1 cellular context compared by ENCODE assay signal in the genomic region with DNA sequence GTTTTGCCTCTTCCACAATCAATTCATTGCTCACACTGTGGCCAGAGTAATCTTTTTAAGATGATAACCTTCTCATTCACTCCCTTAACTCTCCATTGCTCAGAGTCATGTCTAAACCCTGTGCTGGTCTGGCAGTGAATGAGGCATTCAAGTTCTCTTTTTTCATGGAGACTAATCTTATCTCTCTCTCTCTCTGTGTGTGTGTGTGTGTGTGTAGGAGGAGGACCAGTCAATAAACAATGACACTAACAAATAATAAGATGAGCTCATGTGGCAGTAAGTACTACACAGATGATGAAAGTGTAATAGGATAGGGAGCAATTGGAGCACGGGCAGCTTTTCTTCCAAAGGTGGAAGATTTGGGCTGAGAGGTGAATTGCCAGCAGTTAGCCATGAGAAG.
TF ChIP-seq lines count a peak whose summit lies in the region.

No MANE protein-coding gene starts in this region.

TF ChIP-seq in HEK293, 187 proteins besides CTCF, POLR2A, EP300 and RAD21 (continued from another document and continues in another):
- TF ChIP-seq, protein P1, sequence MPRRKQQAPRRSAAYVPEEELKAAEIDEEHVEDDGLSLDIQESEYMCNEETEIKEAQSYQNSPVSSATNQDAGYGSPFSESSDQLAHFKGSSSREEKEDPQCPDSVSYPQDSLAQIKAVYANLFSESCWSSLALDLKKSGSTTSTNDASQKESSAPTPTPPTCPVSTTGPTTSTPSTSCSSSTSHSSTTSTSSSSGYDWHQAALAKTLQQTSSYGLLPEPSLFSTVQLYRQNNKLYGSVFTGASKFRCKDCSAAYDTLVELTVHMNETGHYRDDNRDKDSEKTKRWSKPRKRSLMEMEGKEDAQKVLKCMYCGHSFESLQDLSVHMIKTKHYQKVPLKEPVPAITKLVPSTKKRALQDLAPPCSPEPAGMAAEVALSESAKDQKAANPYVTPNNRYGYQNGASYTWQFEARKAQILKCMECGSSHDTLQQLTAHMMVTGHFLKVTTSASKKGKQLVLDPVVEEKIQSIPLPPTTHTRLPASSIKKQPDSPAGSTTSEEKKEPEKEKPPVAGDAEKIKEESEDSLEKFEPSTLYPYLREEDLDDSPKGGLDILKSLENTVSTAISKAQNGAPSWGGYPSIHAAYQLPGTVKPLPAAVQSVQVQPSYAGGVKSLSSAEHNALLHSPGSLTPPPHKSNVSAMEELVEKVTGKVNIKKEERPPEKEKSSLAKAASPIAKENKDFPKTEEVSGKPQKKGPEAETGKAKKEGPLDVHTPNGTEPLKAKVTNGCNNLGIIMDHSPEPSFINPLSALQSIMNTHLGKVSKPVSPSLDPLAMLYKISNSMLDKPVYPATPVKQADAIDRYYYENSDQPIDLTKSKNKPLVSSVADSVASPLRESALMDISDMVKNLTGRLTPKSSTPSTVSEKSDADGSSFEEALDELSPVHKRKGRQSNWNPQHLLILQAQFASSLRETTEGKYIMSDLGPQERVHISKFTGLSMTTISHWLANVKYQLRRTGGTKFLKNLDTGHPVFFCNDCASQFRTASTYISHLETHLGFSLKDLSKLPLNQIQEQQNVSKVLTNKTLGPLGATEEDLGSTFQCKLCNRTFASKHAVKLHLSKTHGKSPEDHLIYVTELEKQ (tag by site-specific recombination; IDR thresholded peaks at IDR 0.05; ENCODE audit: borderline replicate concordance), result no peak
- TF ChIP-seq ZNF10 (tag by site-specific recombination; IDR thresholded peaks at IDR 0.05) (no peak), ZNF792 (tag by site-specific recombination; IDR thresholded peaks at IDR 0.05) (no peak), ZNF843 (tag by site-specific recombination; IDR thresholded peaks at IDR 0.05) (0 out of 2 replicates have a peak, but pooled peaks have one; percentile 24), WT1 (tag by site-specific recombination; IDR thresholded peaks at IDR 0.05) (no peak), ZNF501 (tag by site-specific recombination; IDR thresholded peaks at IDR 0.05) (no peak), ZNF473 (tag by site-specific recombination; IDR thresholded peaks at IDR 0.05) (no peak), ZNF350 (tag by site-specific recombination; IDR thresholded peaks at IDR 0.05) (no peak), ZNF830 (tag by site-specific recombination; IDR thresholded peaks at IDR 0.05; ENCODE audit: low read depth) (no peak), KLF10 (tag by site-specific recombination; IDR thresholded peaks at IDR 0.05) (no peak), GFI1B (tag by site-specific recombination; IDR thresholded peaks at IDR 0.05) (no peak), ZNF157 (tag by site-specific recombination; IDR thresholded peaks at IDR 0.05) (no peak), GLIS1 (tag by site-specific recombination; IDR thresholded peaks at IDR 0.05) (no peak), YY1 (tag by site-specific recombination; IDR thresholded peaks at IDR 0.05) (no peak), ZBTB48 (tag by site-specific recombination; IDR thresholded peaks at IDR 0.05) (no peak), ZNF416 (tag by site-specific recombination; IDR thresholded peaks at IDR 0.05) (no peak), ZNF169 (tag by site-specific recombination; IDR thresholded peaks at IDR 0.05) (no peak), ZNF837 (tag by site-specific recombination; IDR thresholded peaks at IDR 0.05) (no peak), ZFHX2 (tag by site-specific recombination; conservative IDR thresholded peaks at IDR 0.05) (peak; percentile 78), ZNF16 (tag by site-specific recombination; IDR thresholded peaks at IDR 0.05; ENCODE audit: low read depth) (no peak), ZNF624 (tag by site-specific recombination; IDR thresholded peaks at IDR 0.05) (no peak), ZNF544 (tag by site-specific recombination; IDR thresholded peaks at IDR 0.05) (no peak), ZNF621 (tag by site-specific recombination; IDR thresholded peaks at IDR 0.05) (no peak), ZSCAN30 (tag by site-specific recombination; IDR thresholded peaks at IDR 0.05) (no peak), ZNF302 (tag by site-specific recombination; IDR thresholded peaks at IDR 0.05; ENCODE audit: low read depth) (no peak), ZIC2 (tag by site-specific recombination; IDR thresholded peaks at IDR 0.05) (no peak), ZNF155 (tag by site-specific recombination; IDR thresholded peaks at IDR 0.05) (no peak), ZNF138 (tag by site-specific recombination; IDR thresholded peaks at IDR 0.05; ENCODE audit: borderline replicate concordance) (no peak), FEZF1 (tag by site-specific recombination; IDR thresholded peaks at IDR 0.05) (peak; percentile 36; the same call in 1 of the 2 replicates), KLF7 (tag by site-specific recombination; IDR thresholded peaks at IDR 0.05; ENCODE audit: borderline replicate concordance) (no peak), SALL2 (tag by site-specific recombination; IDR thresholded peaks at IDR 0.05; ENCODE audit: borderline replicate concordance) (no peak)
- TF ChIP-seq, protein P2, sequence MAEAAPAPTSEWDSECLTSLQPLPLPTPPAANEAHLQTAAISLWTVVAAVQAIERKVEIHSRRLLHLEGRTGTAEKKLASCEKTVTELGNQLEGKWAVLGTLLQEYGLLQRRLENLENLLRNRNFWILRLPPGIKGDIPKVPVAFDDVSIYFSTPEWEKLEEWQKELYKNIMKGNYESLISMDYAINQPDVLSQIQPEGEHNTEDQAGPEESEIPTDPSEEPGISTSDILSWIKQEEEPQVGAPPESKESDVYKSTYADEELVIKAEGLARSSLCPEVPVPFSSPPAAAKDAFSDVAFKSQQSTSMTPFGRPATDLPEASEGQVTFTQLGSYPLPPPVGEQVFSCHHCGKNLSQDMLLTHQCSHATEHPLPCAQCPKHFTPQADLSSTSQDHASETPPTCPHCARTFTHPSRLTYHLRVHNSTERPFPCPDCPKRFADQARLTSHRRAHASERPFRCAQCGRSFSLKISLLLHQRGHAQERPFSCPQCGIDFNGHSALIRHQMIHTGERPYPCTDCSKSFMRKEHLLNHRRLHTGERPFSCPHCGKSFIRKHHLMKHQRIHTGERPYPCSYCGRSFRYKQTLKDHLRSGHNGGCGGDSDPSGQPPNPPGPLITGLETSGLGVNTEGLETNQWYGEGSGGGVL (tag by site-specific recombination; IDR thresholded peaks at IDR 0.05), result peak; percentile 73
- TF ChIP-seq, protein P3, sequence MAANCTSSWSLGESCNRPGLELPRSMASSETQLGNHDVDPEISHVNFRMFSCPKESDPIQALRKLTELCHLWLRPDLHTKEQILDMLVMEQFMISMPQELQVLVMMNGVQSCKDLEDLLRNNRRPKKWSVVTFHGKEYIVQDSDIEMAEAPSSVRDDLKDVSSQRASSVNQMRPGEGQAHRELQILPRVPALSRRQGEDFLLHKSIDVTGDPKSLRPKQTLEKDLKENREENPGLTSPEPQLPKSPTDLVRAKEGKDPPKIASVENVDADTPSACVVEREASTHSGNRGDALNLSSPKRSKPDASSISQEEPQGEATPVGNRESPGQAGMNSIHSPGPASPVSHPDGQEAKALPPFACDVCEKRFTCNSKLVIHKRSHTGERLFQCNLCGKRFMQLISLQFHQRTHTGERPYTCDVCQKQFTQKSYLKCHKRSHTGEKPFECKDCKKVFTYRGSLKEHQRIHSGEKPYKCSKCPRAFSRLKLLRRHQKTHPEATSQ (tag by site-specific recombination; IDR thresholded peaks at IDR 0.05), result no peak
- TF ChIP-seq, protein P4, sequence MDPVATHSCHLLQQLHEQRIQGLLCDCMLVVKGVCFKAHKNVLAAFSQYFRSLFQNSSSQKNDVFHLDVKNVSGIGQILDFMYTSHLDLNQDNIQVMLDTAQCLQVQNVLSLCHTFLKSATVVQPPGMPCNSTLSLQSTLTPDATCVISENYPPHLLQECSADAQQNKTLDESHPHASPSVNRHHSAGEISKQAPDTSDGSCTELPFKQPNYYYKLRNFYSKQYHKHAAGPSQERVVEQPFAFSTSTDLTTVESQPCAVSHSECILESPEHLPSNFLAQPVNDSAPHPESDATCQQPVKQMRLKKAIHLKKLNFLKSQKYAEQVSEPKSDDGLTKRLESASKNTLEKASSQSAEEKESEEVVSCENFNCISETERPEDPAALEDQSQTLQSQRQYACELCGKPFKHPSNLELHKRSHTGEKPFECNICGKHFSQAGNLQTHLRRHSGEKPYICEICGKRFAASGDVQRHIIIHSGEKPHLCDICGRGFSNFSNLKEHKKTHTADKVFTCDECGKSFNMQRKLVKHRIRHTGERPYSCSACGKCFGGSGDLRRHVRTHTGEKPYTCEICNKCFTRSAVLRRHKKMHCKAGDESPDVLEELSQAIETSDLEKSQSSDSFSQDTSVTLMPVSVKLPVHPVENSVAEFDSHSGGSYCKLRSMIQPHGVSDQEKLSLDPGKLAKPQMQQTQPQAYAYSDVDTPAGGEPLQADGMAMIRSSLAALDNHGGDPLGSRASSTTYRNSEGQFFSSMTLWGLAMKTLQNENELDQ (tag by site-specific recombination; IDR thresholded peaks at IDR 0.05; ENCODE audit: low read depth), result no peak
- TF ChIP-seq, protein P5, sequence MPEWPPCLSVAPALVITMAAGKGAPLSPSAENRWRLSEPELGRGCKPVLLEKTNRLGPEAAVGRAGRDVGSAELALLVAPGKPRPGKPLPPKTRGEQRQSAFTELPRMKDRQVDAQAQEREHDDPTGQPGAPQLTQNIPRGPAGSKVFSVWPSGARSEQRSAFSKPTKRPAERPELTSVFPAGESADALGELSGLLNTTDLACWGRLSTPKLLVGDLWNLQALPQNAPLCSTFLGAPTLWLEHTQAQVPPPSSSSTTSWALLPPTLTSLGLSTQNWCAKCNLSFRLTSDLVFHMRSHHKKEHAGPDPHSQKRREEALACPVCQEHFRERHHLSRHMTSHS (tag by site-specific recombination; IDR thresholded peaks at IDR 0.05), result no peak
- TF ChIP-seq, protein P6, sequence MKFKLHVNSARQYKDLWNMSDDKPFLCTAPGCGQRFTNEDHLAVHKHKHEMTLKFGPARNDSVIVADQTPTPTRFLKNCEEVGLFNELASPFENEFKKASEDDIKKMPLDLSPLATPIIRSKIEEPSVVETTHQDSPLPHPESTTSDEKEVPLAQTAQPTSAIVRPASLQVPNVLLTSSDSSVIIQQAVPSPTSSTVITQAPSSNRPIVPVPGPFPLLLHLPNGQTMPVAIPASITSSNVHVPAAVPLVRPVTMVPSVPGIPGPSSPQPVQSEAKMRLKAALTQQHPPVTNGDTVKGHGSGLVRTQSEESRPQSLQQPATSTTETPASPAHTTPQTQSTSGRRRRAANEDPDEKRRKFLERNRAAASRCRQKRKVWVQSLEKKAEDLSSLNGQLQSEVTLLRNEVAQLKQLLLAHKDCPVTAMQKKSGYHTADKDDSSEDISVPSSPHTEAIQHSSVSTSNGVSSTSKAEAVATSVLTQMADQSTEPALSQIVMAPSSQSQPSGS (tag by site-specific recombination; IDR thresholded peaks at IDR 0.05; ENCODE audit: low read depth), result peak; percentile 33; the same call in 1 of the 2 replicates
- TF ChIP-seq, protein P7, sequence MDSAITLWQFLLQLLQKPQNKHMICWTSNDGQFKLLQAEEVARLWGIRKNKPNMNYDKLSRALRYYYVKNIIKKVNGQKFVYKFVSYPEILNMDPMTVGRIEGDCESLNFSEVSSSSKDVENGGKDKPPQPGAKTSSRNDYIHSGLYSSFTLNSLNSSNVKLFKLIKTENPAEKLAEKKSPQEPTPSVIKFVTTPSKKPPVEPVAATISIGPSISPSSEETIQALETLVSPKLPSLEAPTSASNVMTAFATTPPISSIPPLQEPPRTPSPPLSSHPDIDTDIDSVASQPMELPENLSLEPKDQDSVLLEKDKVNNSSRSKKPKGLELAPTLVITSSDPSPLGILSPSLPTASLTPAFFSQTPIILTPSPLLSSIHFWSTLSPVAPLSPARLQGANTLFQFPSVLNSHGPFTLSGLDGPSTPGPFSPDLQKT (IDR thresholded peaks at IDR 0.05; ENCODE audit: borderline replicate concordance, low read depth, low read length), result no peak
- TF ChIP-seq, protein P8, sequence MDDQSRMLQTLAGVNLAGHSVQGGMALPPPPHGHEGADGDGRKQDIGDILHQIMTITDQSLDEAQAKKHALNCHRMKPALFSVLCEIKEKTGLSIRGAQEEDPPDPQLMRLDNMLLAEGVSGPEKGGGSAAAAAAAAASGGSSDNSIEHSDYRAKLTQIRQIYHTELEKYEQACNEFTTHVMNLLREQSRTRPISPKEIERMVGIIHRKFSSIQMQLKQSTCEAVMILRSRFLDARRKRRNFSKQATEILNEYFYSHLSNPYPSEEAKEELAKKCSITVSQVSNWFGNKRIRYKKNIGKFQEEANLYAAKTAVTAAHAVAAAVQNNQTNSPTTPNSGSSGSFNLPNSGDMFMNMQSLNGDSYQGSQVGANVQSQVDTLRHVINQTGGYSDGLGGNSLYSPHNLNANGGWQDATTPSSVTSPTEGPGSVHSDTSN (CRISPR knock-in tag; IDR thresholded peaks at IDR 0.05), result no peak
- TF ChIP-seq, protein P9, sequence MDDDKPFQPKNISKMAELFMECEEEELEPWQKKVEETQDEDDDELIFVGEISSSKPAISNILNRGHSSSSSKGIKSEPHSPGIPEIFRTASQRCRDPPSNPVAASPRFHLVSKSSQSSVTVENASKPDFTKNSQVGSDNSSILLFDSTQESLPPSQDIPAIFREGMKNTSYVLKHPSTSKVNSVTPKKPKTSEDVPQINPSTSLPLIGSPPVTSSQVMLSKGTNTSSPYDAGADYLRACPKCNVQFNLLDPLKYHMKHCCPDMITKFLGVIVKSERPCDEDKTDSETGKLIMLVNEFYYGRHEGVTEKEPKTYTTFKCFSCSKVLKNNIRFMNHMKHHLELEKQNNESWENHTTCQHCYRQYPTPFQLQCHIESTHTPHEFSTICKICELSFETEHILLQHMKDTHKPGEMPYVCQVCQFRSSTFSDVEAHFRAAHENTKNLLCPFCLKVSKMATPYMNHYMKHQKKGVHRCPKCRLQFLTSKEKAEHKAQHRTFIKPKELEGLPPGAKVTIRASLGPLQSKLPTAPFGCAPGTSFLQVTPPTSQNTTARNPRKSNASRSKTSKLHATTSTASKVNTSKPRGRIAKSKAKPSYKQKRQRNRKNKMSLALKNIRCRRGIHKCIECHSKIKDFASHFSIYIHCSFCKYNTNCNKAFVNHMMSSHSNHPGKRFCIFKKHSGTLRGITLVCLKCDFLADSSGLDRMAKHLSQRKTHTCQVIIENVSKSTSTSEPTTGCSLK (tag by site-specific recombination; IDR thresholded peaks at IDR 0.05), result no peak
- TF ChIP-seq, protein P10, sequence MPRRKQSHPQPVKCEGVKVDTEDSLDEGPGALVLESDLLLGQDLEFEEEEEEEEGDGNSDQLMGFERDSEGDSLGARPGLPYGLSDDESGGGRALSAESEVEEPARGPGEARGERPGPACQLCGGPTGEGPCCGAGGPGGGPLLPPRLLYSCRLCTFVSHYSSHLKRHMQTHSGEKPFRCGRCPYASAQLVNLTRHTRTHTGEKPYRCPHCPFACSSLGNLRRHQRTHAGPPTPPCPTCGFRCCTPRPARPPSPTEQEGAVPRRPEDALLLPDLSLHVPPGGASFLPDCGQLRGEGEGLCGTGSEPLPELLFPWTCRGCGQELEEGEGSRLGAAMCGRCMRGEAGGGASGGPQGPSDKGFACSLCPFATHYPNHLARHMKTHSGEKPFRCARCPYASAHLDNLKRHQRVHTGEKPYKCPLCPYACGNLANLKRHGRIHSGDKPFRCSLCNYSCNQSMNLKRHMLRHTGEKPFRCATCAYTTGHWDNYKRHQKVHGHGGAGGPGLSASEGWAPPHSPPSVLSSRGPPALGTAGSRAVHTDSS (tag by site-specific recombination; IDR thresholded peaks at IDR 0.05), result no peak
